In the genomic region with DNA sequence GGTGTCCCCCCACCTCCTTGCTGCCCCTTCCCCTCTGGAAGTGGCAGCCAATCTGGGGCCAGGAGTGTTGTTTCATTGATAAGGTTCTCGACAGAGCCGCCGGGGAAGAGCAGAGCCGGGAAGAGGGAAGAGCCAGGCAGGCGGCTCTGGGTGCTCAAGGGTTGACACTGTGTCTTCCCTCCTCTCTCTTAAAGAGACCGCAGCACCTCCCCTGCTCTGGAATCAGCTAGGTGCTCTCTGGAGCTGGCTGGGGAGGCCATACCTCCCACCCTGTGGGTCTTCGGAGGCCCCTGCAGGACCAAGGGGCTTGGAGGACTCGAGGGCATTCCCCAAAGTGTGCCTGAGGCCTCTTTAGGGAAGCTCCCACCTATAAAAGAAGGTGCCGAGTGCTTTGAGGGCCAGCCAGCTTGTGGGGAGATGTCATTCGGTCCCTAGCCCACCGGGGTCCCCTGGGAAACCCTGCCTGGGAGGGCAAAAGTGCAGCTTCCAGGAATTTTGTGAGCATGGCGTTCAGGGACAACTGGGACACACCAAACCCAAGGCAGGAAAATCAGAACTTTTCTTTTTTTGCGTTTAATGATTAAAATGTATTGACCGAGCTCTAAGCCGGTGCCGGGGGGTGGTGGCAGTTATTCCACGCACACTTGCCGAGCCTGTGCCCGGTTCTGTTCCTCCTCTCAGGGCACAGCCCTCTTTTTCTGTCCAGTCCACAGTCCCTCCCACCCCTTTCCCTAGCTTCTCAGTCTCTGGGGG, we compare ENCODE assay signal across 7 cellular contexts. TPM values are rescaled to one million over a fixed set of nuclear protein-coding genes. Genes with fewer than 3 reads are reported as not detected.
DNase-seq lines count a peak whose midpoint lies in the region; ATAC-seq and TF ChIP-seq lines count a peak whose summit lies in the region.

No MANE protein-coding gene starts in this region.

- no peaks in the 10 kb centered on the region for H3K9me3 ChIP-seq in Panc1 (ENCODE audit: control insufficient read depth, insufficient read depth, low read depth, low read length)
- no peaks in the 10 kb centered on the region for H3K9me3 ChIP-seq in esophagus muscularis mucosa
- no peaks in the 10 kb centered on the region for H3K9me3 ChIP-seq in parathyroid adenoma (ENCODE audit: control insufficient read depth, low read length)

- TF ChIP-seq POLR2A in esophagus muscularis mucosa (IDR thresholded peaks at IDR 0.05; ENCODE audit: low read depth), result no peak

- H3K9me2 ChIP-seq in GM23338 (ENCODE audit: insufficient read depth), result no peaks in the 10 kb centered on the region

- in situ Hi-C loops in Panc1 (cut with HindIII; ENCODE audit: low pct_unique_long_range_greater_than_20kb, low sequenced_read_pairs), result no loop called here

- H3K9me3 Mint-ChIP-seq in GM23338, result no peaks in the 10 kb centered on the region; the same call in 2 of the 3 replicates

- H2AFZ ChIP-seq in GM23338 (no peak overlapping the region), parathyroid adenoma (no peak overlapping the region)

- TF ChIP-seq CTCF in GM23338 (conservative IDR thresholded peaks at IDR 0.05; ENCODE audit: low read depth in 2 of 2), result no peak
- no peak for TF ChIP-seq CTCF in Panc1 (IDR thresholded peaks at IDR 0.05)
- TF ChIP-seq CTCF in esophagus muscularis mucosa (IDR thresholded peaks at IDR 0.05), result no peak
- no peak for TF ChIP-seq CTCF in parathyroid adenoma (IDR thresholded peaks at IDR 0.05)

- no peak overlapping the region for H3K9ac ChIP-seq in parathyroid adenoma

- no peak for TF ChIP-seq EP300 in esophagus muscularis mucosa (IDR thresholded peaks at IDR 0.05)

- peaks cover 22% of the 10 kb centered on the region for H3K27me3 Mint-ChIP-seq in GM23338 (ENCODE audit: insufficient read depth, low read depth, poor library complexity)

- no TSS peak for BruUV-seq in Panc1 (replicated peaks; lab: Mats Ljungman, UMichigan)

- peaks cover 36% of the 10 kb centered on the region for H3K4me1 Mint-ChIP-seq in GM23338

- no peak overlapping the region for H3K27ac Mint-ChIP-seq in GM23338

- H3K27me3 ChIP-seq in GM23338 (ENCODE audit: insufficient read depth), result no peaks in the 10 kb centered on the region
- no peaks in the 10 kb centered on the region for H3K27me3 ChIP-seq in Panc1 (ENCODE audit: control insufficient read depth, insufficient read depth, low read length)
- H3K27me3 ChIP-seq in esophagus muscularis mucosa, result no peaks in the 10 kb centered on the region
- H3K27me3 ChIP-seq in parathyroid adenoma (ENCODE audit: control insufficient read depth, insufficient read depth, low read length), result no peaks in the 10 kb centered on the region

- peak overlapping the region; percentile 89 for H3K4me3 Mint-ChIP-seq in GM23338

- 43% methylated on average over 14 of the region's 19 CpGs for WGBS in esophagus muscularis mucosa

- ATAC-seq in GM23338, result no peak
- ATAC-seq in Panc1, result no peak
- ATAC-seq in HG03571 (IDR thresholded peaks at IDR 0.05; ENCODE audit: unreplicated experiment), result no peak

- POLR2A ChIA-PET in Panc1 (lab: Charles Lee), result interaction anchor here (0.7 to 0.9 kb wide), 2 partner anchors 9 to 19 kb away, joined by 3 to 4 read pairs; no protein-coding TSS in a partner anchor

- intact Hi-C loops in Panc1 (cut with micrococcal nuclease; ENCODE audit: unreplicated experiment) (no loop called here), esophagus muscularis mucosa (cut with DNase I) (no loop called here)

- H3K27ac ChIP-seq in GM23338 (ENCODE audit: low read depth), result no peak overlapping the region
- peak overlapping the region; percentile 88 for H3K27ac ChIP-seq in Panc1 (ENCODE audit: low read length)
- H3K27ac ChIP-seq in esophagus muscularis mucosa (replicated peaks in 1 of 4), result peak overlapping the region; percentile 97 to 100 (median 100)
- H3K27ac ChIP-seq in parathyroid adenoma, result peak overlapping the region; percentile 37

- H3K4me1 ChIP-seq in GM23338 (ENCODE audit: insufficient read depth) (peaks cover 30% of the 10 kb centered on the region), Panc1 (ENCODE audit: control insufficient read depth, insufficient read depth, low read length) (peaks cover 23% of the 10 kb centered on the region), esophagus muscularis mucosa (peaks cover 45 to 65% (median 56%) of the 10 kb centered on the region in 4 donors), parathyroid adenoma (peaks cover 18% of the 10 kb centered on the region)

- peaks cover 3% of the 10 kb centered on the region; the same call in 1 of the 2 replicates for H3F3A ChIP-seq in GM23338 (replicated peaks; ENCODE audit: low read depth)

- H3K4me3 ChIP-seq in GM23338 (peak overlapping the region; percentile 86), Panc1 (ENCODE audit: low read depth in 2 of 2, low read length in 2 of 2) (peak overlapping the region; percentile 55 to 62), esophagus muscularis mucosa (peak overlapping the region; percentile 65 to 94 (median 84)), parathyroid adenoma (ENCODE audit: low read depth, low read length) (peak overlapping the region; percentile 28)

- H3K4me2 ChIP-seq in GM23338 (peak overlapping the region; percentile 98), parathyroid adenoma (ENCODE audit: low read length) (peak overlapping the region; percentile 33)

- DNase-seq in GM23338 (ENCODE audit: low spot score), result no peak
- no peak for DNase-seq in Panc1 (ENCODE audit: low read depth, low spot score)
- DNase-seq in esophagus muscularis mucosa (ENCODE audit: extremely low spot score), result no peak
- no peak for DNase-seq in effector CD4-positive, alpha-beta T cell
- DNase-seq in MV-4-11 (lab: John Stamatoyannopoulos, UW), result no peak

- peaks cover 65% of the 10 kb centered on the region for H3K79me2 ChIP-seq in GM23338 (replicated peaks; ENCODE audit: insufficient read depth)
- peaks cover 40% of the 10 kb centered on the region for H3K79me2 ChIP-seq in parathyroid adenoma

- H3K36me3 Mint-ChIP-seq in GM23338 (ENCODE audit: low read depth), result peaks cover 50% of the 10 kb centered on the region

- H3K36me3 ChIP-seq in GM23338 (ENCODE audit: insufficient read depth) (no peaks in the 10 kb centered on the region), Panc1 (ENCODE audit: control insufficient read depth, insufficient read depth, low read length) (peaks cover 8% of the 10 kb centered on the region), esophagus muscularis mucosa (peaks cover 24 to 48% (median 36%) of the 10 kb centered on the region in 4 donors), parathyroid adenoma (ENCODE audit: control insufficient read depth, insufficient read depth, low read length) (no peaks in the 10 kb centered on the region)

- CTCF ChIA-PET in Panc1 (lab: Charles Lee), result interaction anchor here (0.6 kb wide), 1 partner anchor 17 kb away, joined by 3 read pairs; no protein-coding TSS in a partner anchor

- H4K20me1 ChIP-seq in GM23338 (replicated peaks; ENCODE audit: insufficient read depth), result peaks cover 6% of the 10 kb centered on the region; the same call in 1 of the 2 replicates

TF ChIP-seq in GM23338, 12 proteins besides CTCF, POLR2A, EP300 and RAD21 (continues in another document):
- no peak for TF ChIP-seq POLR2AphosphoS5 (IDR thresholded peaks at IDR 0.05; ENCODE audit: low read depth)
- TF ChIP-seq JUNB (IDR thresholded peaks at IDR 0.05; ENCODE audit: unreplicated experiment), result no peak
- no peak for TF ChIP-seq EZH2phosphoT487 (IDR thresholded peaks at IDR 0.05; ENCODE audit: unreplicated experiment)

RNA-seq across cellular contexts. Expression of gene SETD1B, which starts 2.9 kb away (rescaled TPM):
- 8.7 and 8.9 TPM in 2 replicates for total RNA-seq in GM23338 (2014; rRNA removed; shearing (Covaris generic))
- polyA plus RNA-seq in GM23338 (2016; fragmentation: Nextera tagmentation; extraction: Ambion mirVana), result 3.1 and 3.4 TPM in 2 replicates
- total RNA-seq in Panc1 (2021; ENCODE audit: unreplicated experiment) (31.2 TPM), esophagus muscularis mucosa (10 to 100 TPM in 3 of 4 donors, 1 to 10 TPM in 1; 9.4 to 27.1 (median 19.9) TPM)
- 24.0 TPM for polyA plus RNA-seq in Panc1 (2012; ENCODE audit: insufficient read length)

RNA-seq across cellular contexts. Expression of gene RHOF, which starts 13.2 kb away (rescaled TPM):
- total RNA-seq in GM23338 (2014; rRNA removed; shearing (Covaris generic)), result 31.9 and 53.4 TPM in 2 replicates
- polyA plus RNA-seq in GM23338 (2016; fragmentation: Nextera tagmentation; extraction: Ambion mirVana), result 8.7 and 10.5 TPM in 2 replicates
- 71.8 TPM for total RNA-seq in Panc1 (2021; ENCODE audit: unreplicated experiment)
- polyA plus RNA-seq in Panc1 (2012; ENCODE audit: insufficient read length), result 81.8 TPM
- 10 to 100 TPM in 3 of 4 donors, 1 to 10 TPM in 1; 7.0 to 23.2 (median 15.9) TPM for total RNA-seq in esophagus muscularis mucosa

RNA-seq across cellular contexts. Expression of gene HPD, which starts 51.9 kb away (rescaled TPM):
- total RNA-seq in GM23338 (2014; rRNA removed; shearing (Covaris generic)), result not detected in 2 replicates
- 0.21 TPM in 1 of 2 replicates, not detected in the other for polyA plus RNA-seq in GM23338 (2016; fragmentation: Nextera tagmentation; extraction: Ambion mirVana)
- total RNA-seq in Panc1 (2021; ENCODE audit: unreplicated experiment) (0.51 TPM), esophagus muscularis mucosa (1 to 10 TPM in 2 of 4 donors, under 1 TPM in 2; 0.65 to 3.3 (median 1.3) TPM)
- 0.57 TPM for polyA plus RNA-seq in Panc1 (2012; ENCODE audit: insufficient read length)

Comparison
In these comparisons a context has a peak if more than half of its experiments do, and no peak if none do; other contexts are left out.
1. H3K4me3 ChIP-seq: peak in every context shown above with its lines; median percentile 86 in GM23338; 84 in esophagus muscularis mucosa; 58 in Panc1; 28 in parathyroid adenoma.